Comparison of ENCODE assay signal across 1 cellular context in genomic region chr9:131682261-131682660, GRCh38.
TF ChIP-seq lines count a peak whose summit lies in the region.

No MANE protein-coding gene starts in this region.

TF ChIP-seq in H1, 55 proteins besides CTCF, POLR2A, EP300 and RAD21:
- TF ChIP-seq SRF (IDR thresholded peaks at IDR 0.05; ENCODE audit: low read depth, low read length) (no peak), RNF2 (IDR thresholded peaks at IDR 0.05; ENCODE audit: borderline replicate concordance, low read depth, low read length, missing control alignments, poor library complexity, severe bottlenecking) (no peak), SAP30 (IDR thresholded peaks at IDR 0.05; ENCODE audit: insufficient read depth, insufficient replicate concordance, low read length) (no peak), TAF7 (optimal IDR thresholded peaks at IDR 0.05; ENCODE audit: borderline replicate concordance, low read depth, low read length) (no peak), HDAC6 (IDR thresholded peaks at IDR 0.05; ENCODE audit: low read depth, low read length) (no peak), SP2 (IDR thresholded peaks at IDR 0.05; ENCODE audit: low read length) (no peak), ZNF274 (IDR thresholded peaks at IDR 0.05; ENCODE audit: borderline replicate concordance, extremely low read depth, low read length) (no peak), HDAC2 (IDR thresholded peaks at IDR 0.05; ENCODE audit: borderline replicate concordance in 1 of 2, low read depth in 2 of 2, low read length in 2 of 2) (no peak), ASH2L (IDR thresholded peaks at IDR 0.05; ENCODE audit: low read length) (no peak), RFX5 (IDR thresholded peaks at IDR 0.05; ENCODE audit: borderline replicate concordance, low read depth, low read length) (no peak), TEAD4 (IDR thresholded peaks at IDR 0.05; ENCODE audit: low read depth, low read length) (no peak), KDM4A (IDR thresholded peaks at IDR 0.05; ENCODE audit: low read depth, low read length, severe bottlenecking) (no peak)
